In genomic region chr12:66130267-66131066, GRCh38 we compare ENCODE assay signal across 8 cellular contexts.
A peak's percentile ranks its signal among the peaks of the same experiment; 100 is the strongest.
DNase-seq lines count a peak whose midpoint lies in the region; ATAC-seq lines count a peak whose summit lies in the region.

Gene LLPH (minus strand): TSS chr12:66130750. CDS start chr12:66129106, 1,644 bp downstream.

- ATAC-seq in GM18873 (IDR thresholded peaks at IDR 0.05; ENCODE audit: low FRiP score, unreplicated experiment), result peak; percentile 96
- peak; percentile 97 for ATAC-seq in HG03139 (IDR thresholded peaks at IDR 0.05; ENCODE audit: unreplicated experiment)
- peak; percentile 92 for ATAC-seq in central memory CD8-positive, alpha-beta T cell (replicated peaks; ENCODE audit: extremely low read depth, poor library complexity, severe bottlenecking)

- peak within 1 kb of the TSS; percentile 81 for H3K4me3 Mint-ChIP-seq in central memory CD8-positive, alpha-beta T cell

- H3K27me3 Mint-ChIP-seq in central memory CD8-positive, alpha-beta T cell, result no peaks in the 10 kb centered on the region

- DNase-seq in AG08395 (ENCODE audit: low spot score), result peak; percentile 95
- DNase-seq in NCI-H2227 (lab: John Stamatoyannopoulos, UW; ENCODE audit: unreplicated experiment), result peak; percentile 92
- peak; percentile 87 for DNase-seq in activated CD4-positive, CD25-positive, alpha-beta regulatory T cell treated with anti-CD3 and anti-CD28 coated beads, Interleukin-2, amount 50 U/mL, for 16 hours (ENCODE audit: low read depth, low spot score)
- peak; percentile 76 to 80 for DNase-seq in central memory CD8-positive, alpha-beta T cell (ENCODE audit: low spot score in 2 of 2)
- peak; percentile 97 for DNase-seq in islet precursor cell
- peak; percentile 76 to 86 (median 85) for DNase-seq in stimulated activated CD4-positive, alpha-beta T cell treated with anti-CD3 and anti-CD28 coated beads, Interleukin-12 subunit alpha, Interleukin-12 subunit beta, amount 100 ng/mL, for 48 hours (ENCODE audit: low read depth in 2 of 3, low spot score in 1 of 3)

- H3K4me1 Mint-ChIP-seq in central memory CD8-positive, alpha-beta T cell, result peaks cover 42% of the 10 kb centered on the region

- peak within 1 kb of the TSS; percentile 79 for H3K27ac Mint-ChIP-seq in central memory CD8-positive, alpha-beta T cell (ENCODE audit: low read depth)

- H3K36me3 Mint-ChIP-seq in central memory CD8-positive, alpha-beta T cell (ENCODE audit: insufficient read depth), result peaks cover 32% of the 10 kb centered on the region

- no peaks in the 10 kb centered on the region for H3K9me3 Mint-ChIP-seq in central memory CD8-positive, alpha-beta T cell

Comparison
In these comparisons a context has a peak if more than half of its experiments do, and no peak if none do; other contexts are left out.
1. Peak in every context shown above with its lines: DNase-seq and ATAC-seq.